Comparison of ENCODE assay signal across 29 cellular contexts in the genomic region with DNA sequence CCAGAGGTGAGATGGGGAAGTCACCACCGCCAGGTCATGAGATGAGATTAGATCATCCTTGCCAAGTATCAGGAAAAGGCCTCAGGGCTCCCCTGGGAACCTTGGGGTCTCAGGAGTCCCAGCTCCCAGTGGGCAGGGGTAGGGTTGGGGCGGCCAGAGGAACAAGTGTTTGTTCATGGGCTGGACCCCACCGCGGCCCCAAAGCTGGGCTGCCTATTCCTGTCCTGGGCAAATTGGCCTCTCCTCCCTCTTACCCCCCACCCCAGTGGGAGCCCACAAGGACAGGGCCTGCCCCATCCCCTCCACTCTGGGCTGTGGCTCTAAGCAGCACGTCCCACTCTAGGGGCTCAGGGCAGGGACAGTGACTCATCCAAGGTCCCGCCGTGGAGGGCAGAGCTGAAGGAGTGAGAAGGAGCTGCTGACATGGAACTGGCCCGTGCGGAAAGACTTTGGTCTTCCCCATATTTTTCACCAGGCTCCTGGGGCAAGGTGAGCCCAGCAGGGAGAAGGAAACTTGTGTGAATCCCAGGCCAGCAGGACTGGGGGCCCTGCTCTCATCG. TPM values are rescaled to one million over a fixed set of nuclear protein-coding genes. Genes with fewer than 3 reads are reported as not detected.
DNase-seq lines count a peak whose midpoint lies in the region; ATAC-seq and TF ChIP-seq lines count a peak whose summit lies in the region.
"Had no signal": no experiment of that assay in that cellular context is flagged by ENCODE, and none has a peak within 500 bp of the region (broad histone marks: within the 10 kb centered on the region; RNA-seq: fewer than 3 reads in every experiment).

No MANE protein-coding gene starts in this region.

- dilution Hi-C loops in IMR-90 (cut with HindIII; ENCODE audit: low sequenced_read_pairs, unreplicated experiment): no loop called here

- H4K8ac ChIP-seq in IMR-90 (ENCODE audit: low read depth in 2 of 2, low read length in 2 of 2) (no peak overlapping the region), neuronal stem cell (ENCODE audit: low read depth, low read length) (no peak overlapping the region)

- H3K27ac ChIP-seq in IMR-90 (ENCODE audit: insufficient read depth, low read length) (no peak overlapping the region), RWPE2 (ENCODE audit: poor library complexity, severe bottlenecking) (no peak overlapping the region), neuronal stem cell (replicated peaks; ENCODE audit: low read length) (no peak overlapping the region)
- H3K27ac ChIP-seq: colonic mucosa, upper lobe of left lung had no signal

- H3K36me3 Mint-ChIP-seq in activated T-helper 1 cell treated with anti-CD3 and anti-CD28 coated beads, Interleukin-12 subunit alpha, Interleukin-12 subunit beta, Interleukin-2, Interleukin-4 antibody, amounts not matched to agents 30 ng/mL and 10 ng/mL and 1 ng/mL, durations not matched to agents 14 hours and 24 hours and 36 hours (ENCODE audit: low read depth): peaks cover 2% of the 10 kb centered on the region
- H3K36me3 Mint-ChIP-seq: activated CD8-positive, alpha-beta memory T cell treated with anti-CD3 and anti-CD28 coated beads, Interleukin-2, amount 10 ng/mL, durations not matched to agents 7 days and 5 days; immature natural killer cell; natural killer cell had no signal

- intact Hi-C loops in IMR-90 (cut with micrococcal nuclease): loop anchor here (2.0 kb wide), 1 partner anchor 77 kb away; the partner anchor contains the start of gene RNF126
- intact Hi-C loops in activated T-helper 1 cell treated with anti-CD3 and anti-CD28 coated beads, Interleukin-12 subunit alpha, Interleukin-12 subunit beta, Interleukin-2, Interleukin-4 antibody, amounts not matched to agents 30 ng/mL and 10 ng/mL and 1 ng/mL, durations not matched to agents 14 hours and 24 hours and 36 hours (cut with micrococcal nuclease): loop anchor here (5.0 kb wide), 2 partner anchors 47 to 147 kb away; partner anchors contain the start of gene POLRMT

- H2BK120ac ChIP-seq in IMR-90 (ENCODE audit: low read depth, low read length) (no peak overlapping the region), neuronal stem cell (ENCODE audit: low read depth, low read length) (no peak overlapping the region)

- peaks cover 41% of the 10 kb centered on the region for H4K20me1 ChIP-seq in IMR-90 (ENCODE audit: insufficient read depth, low read length)

- H3K79me1 ChIP-seq in IMR-90 (ENCODE audit: low read depth in 1 of 2, low read length in 2 of 2) (peaks cover 0 to 4% of the 10 kb centered on the region in 2 experiments; a peak in 1 of 4 replicates), neuronal stem cell (ENCODE audit: low read depth, low read length) (peaks cover 9% of the 10 kb centered on the region)

- H2AK5ac ChIP-seq in IMR-90 (ENCODE audit: low read depth, low read length) (no peak overlapping the region), neuronal stem cell (ENCODE audit: low read depth, low read length) (no peak overlapping the region)

- ATAC-seq in IMR-90 (ENCODE audit: low read depth): no peak
- ATAC-seq in RWPE2 (ENCODE audit: low read depth): 0 out of 3 replicates have a peak, but pooled peaks have one; percentile 4
- no peak for ATAC-seq in HG03520 (IDR thresholded peaks at IDR 0.05; ENCODE audit: unreplicated experiment)
- ATAC-seq: activated CD8-positive, alpha-beta memory T cell treated with anti-CD3 and anti-CD28 coated beads, Interleukin-2, amount 10 ng/mL, durations not matched to agents 7 days and 5 days; activated T-cell treated with anti-CD3 and anti-CD28 coated beads, Interleukin-2, amount 50 U/mL, for 4 hours; natural killer cell had no signal

- H3K9me3 ChIP-seq in IMR-90 (ENCODE audit: control insufficient read depth, insufficient read depth, low read length) (no peaks in the 10 kb centered on the region), RWPE2 (ENCODE audit: severe bottlenecking) (no peaks in the 10 kb centered on the region), neuronal stem cell (replicated peaks in 1 of 2; ENCODE audit: control insufficient read depth in 2 of 2, insufficient read depth in 1 of 2, low read depth in 1 of 2, low read length in 2 of 2) (no peaks in the 10 kb centered on the region)
- H3K9me3 ChIP-seq: colonic mucosa, HAP-1, mucosa of descending colon, SK-N-SH, upper lobe of left lung had no signal

- no peak overlapping the region for H3K4me3 Mint-ChIP-seq in activated T-helper 1 cell treated with anti-CD3 and anti-CD28 coated beads, Interleukin-12 subunit alpha, Interleukin-12 subunit beta, Interleukin-2, Interleukin-4 antibody, amounts not matched to agents 30 ng/mL and 10 ng/mL and 1 ng/mL, durations not matched to agents 14 hours and 24 hours and 36 hours
- H3K4me3 Mint-ChIP-seq: activated CD8-positive, alpha-beta memory T cell treated with anti-CD3 and anti-CD28 coated beads, Interleukin-2, amount 10 ng/mL, durations not matched to agents 7 days and 5 days; activated T-cell treated with anti-CD3 and anti-CD28 coated beads, Interleukin-2, amount 50 U/mL, for 4 hours; immature natural killer cell; natural killer cell had no signal

- H4K91ac ChIP-seq in IMR-90 (ENCODE audit: insufficient read depth, low read depth, low read length) (no peak overlapping the region), neuronal stem cell (ENCODE audit: low read depth, low read length, poor library complexity) (no peak overlapping the region)

- H3K4me1 ChIP-seq in IMR-90 (ENCODE audit: control insufficient read depth, insufficient read depth, low read length): peaks cover 7% of the 10 kb centered on the region
- H3K4me1 ChIP-seq in RWPE2 (ENCODE audit: insufficient read depth, poor library complexity, severe bottlenecking): no peaks in the 10 kb centered on the region
- H3K4me1 ChIP-seq in neuronal stem cell (ENCODE audit: control insufficient read depth in 2 of 2, insufficient read depth in 1 of 2, low read depth in 1 of 2, low read length in 2 of 2): peaks cover 5 to 6% of the 10 kb centered on the region in 2 donors

- H2AK9ac ChIP-seq in IMR-90 (replicated peaks; ENCODE audit: low read depth, low read length, poor library complexity): peak overlapping the region; percentile 65

- TF ChIP-seq POLR2A in IMR-90 (IDR thresholded peaks at IDR 0.05; ENCODE audit: low read depth, low read length): no peak

- H3K14ac ChIP-seq in IMR-90 (replicated peaks; ENCODE audit: low read depth, low read length) (no peak overlapping the region), neuronal stem cell (ENCODE audit: low read length) (no peak overlapping the region)

- H3K27ac Mint-ChIP-seq in activated T-helper 1 cell treated with anti-CD3 and anti-CD28 coated beads, Interleukin-12 subunit alpha, Interleukin-12 subunit beta, Interleukin-2, Interleukin-4 antibody, amounts not matched to agents 30 ng/mL and 10 ng/mL and 1 ng/mL, durations not matched to agents 14 hours and 24 hours and 36 hours: no peak overlapping the region
- H3K27ac Mint-ChIP-seq: activated CD8-positive, alpha-beta memory T cell treated with anti-CD3 and anti-CD28 coated beads, Interleukin-2, amount 10 ng/mL, durations not matched to agents 7 days and 5 days; immature natural killer cell; natural killer cell had no signal

- H2BK20ac ChIP-seq in IMR-90 (ENCODE audit: low read depth, low read length): no peak overlapping the region

- H3K4ac ChIP-seq in IMR-90 (ENCODE audit: low read depth, low read length) (no peak overlapping the region), neuronal stem cell (ENCODE audit: low read length) (no peak overlapping the region)

- no TSS peak for BruUV-seq in IMR-90 (replicated peaks; lab: Mats Ljungman, UMichigan)

- CTCF ChIA-PET in IMR-90 (lab: Yijun Ruan, JAX): no interaction called here

- no peak overlapping the region for H3K18ac ChIP-seq in IMR-90 (ENCODE audit: low read depth, low read length)
- H3K18ac ChIP-seq in neuronal stem cell (ENCODE audit: low read length): no peak overlapping the region

- no peak overlapping the region for H2BK5ac ChIP-seq in IMR-90 (ENCODE audit: low read depth, low read length, poor library complexity, severe bottlenecking)
- no peak overlapping the region for H2BK5ac ChIP-seq in neuronal stem cell (ENCODE audit: low read length)

- no peaks in the 10 kb centered on the region for H3K9me3 Mint-ChIP-seq in activated T-helper 1 cell treated with anti-CD3 and anti-CD28 coated beads, Interleukin-12 subunit alpha, Interleukin-12 subunit beta, Interleukin-2, Interleukin-4 antibody, amounts not matched to agents 30 ng/mL and 10 ng/mL and 1 ng/mL, durations not matched to agents 14 hours and 24 hours and 36 hours
- H3K9me3 Mint-ChIP-seq: activated T-cell treated with anti-CD3 and anti-CD28 coated beads, Interleukin-2, amount 50 U/mL, for 4 hours; immature natural killer cell; natural killer cell had no signal

- H4K5ac ChIP-seq in IMR-90 (ENCODE audit: low read depth, low read length): no peak overlapping the region

- H3K36me3 ChIP-seq in IMR-90 (ENCODE audit: control insufficient read depth, insufficient read depth, low read length) (peaks cover 17% of the 10 kb centered on the region; the same call in 1 of the 2 replicates), RWPE2 (ENCODE audit: low read depth) (peaks cover 17% of the 10 kb centered on the region), neuronal stem cell (replicated peaks in 1 of 2; ENCODE audit: control insufficient read depth in 2 of 2, insufficient read depth in 2 of 2, low read length in 2 of 2) (peaks cover 18 to 25% of the 10 kb centered on the region in 2 donors)

- H2BK15ac ChIP-seq in IMR-90 (ENCODE audit: low read depth, low read length) (no peak overlapping the region), neuronal stem cell (ENCODE audit: low read length) (no peak overlapping the region)

- no peaks in the 10 kb centered on the region for H3K9me1 ChIP-seq in IMR-90 (ENCODE audit: insufficient read depth, low read length)

- TF ChIP-seq RAD21 in IMR-90 (IDR thresholded peaks at IDR 0.05; ENCODE audit: low read length): no peak

- H3K4me3 ChIP-seq in IMR-90 (ENCODE audit: insufficient read depth, low read depth, low read length): no peak overlapping the region
- H3K4me3 ChIP-seq in RWPE2 (ENCODE audit: severe bottlenecking): no peak overlapping the region
- no peak overlapping the region for H3K4me3 ChIP-seq in neuronal stem cell (ENCODE audit: low read length in 2 of 2)
- H3K4me3 ChIP-seq: colonic mucosa, HAP-1, mucosa of descending colon, upper lobe of left lung had no signal

- no peak overlapping the region for H3K9ac ChIP-seq in IMR-90 (ENCODE audit: low read depth, low read length)
- H3K9ac ChIP-seq in neuronal stem cell (ENCODE audit: low read depth, low read length, poor library complexity): no peak overlapping the region
- H3K9ac ChIP-seq: SK-N-SH had no signal

- H3K4me2 ChIP-seq in IMR-90 (ENCODE audit: low read depth, low read length) (no peak overlapping the region), neuronal stem cell (ENCODE audit: insufficient read depth, low read length, poor library complexity, severe bottlenecking) (no peak overlapping the region)
- H3K4me2 ChIP-seq: SK-N-SH had no signal

- H3K56ac ChIP-seq in IMR-90 (ENCODE audit: extremely low read depth, insufficient read depth, low read length): no peak overlapping the region

- in situ Hi-C loops in IMR-90 (cut with MboI; ENCODE audit: low sequenced_read_pairs): loop anchor here (5.0 kb wide), 1 partner anchor 147 kb away; no protein-coding TSS in a partner anchor

- H3K27me3 ChIP-seq in IMR-90 (ENCODE audit: control insufficient read depth, insufficient read depth, low read length) (peaks cover 6% of the 10 kb centered on the region), RWPE2 (ENCODE audit: insufficient read depth, poor library complexity, severe bottlenecking) (peaks cover 16% of the 10 kb centered on the region), neuronal stem cell (ENCODE audit: control insufficient read depth in 3 of 3, insufficient read depth in 3 of 3, low read depth in 1 of 3, low read length in 3 of 3) (peaks cover 18 to 24% (median 19%) of the 10 kb centered on the region in 3 experiments)

- H3K23ac ChIP-seq in IMR-90 (ENCODE audit: low read depth, low read length) (no peak overlapping the region), neuronal stem cell (ENCODE audit: low read depth, low read length, poor library complexity) (peak overlapping the region; percentile 78)

- DNase-seq in IMR-90 (no peak), RWPE2 (ENCODE audit: low spot score) (no peak), neuronal stem cell (ENCODE audit: low spot score) (no peak)
- no peak for DNase-seq in activated T-helper 1 cell treated with anti-CD3 and anti-CD28 coated beads, Interleukin-12 subunit alpha, Interleukin-12 subunit beta, Interleukin-2, Interleukin-4 antibody, amounts not matched to agents 30 ng/mL and 10 ng/mL and 1 ng/mL, durations not matched to agents 14 hours and 24 hours and 36 hours (ENCODE audit: low spot score)
- DNase-seq: activated CD4-positive, CD25-positive, alpha-beta regulatory T cell; activated CD8-positive, alpha-beta memory T cell treated with anti-CD3 and anti-CD28 coated beads, Interleukin-2, amount 10 ng/mL, durations not matched to agents 7 days and 5 days; activated T-cell treated with anti-CD3 and anti-CD28 coated beads, Interleukin-2, amount 50 U/mL, for 4 hours; C1 segment of cervical spinal cord; colonic mucosa; effector memory CD4-positive, alpha-beta T cell; immature natural killer cell; Kasumi-1; left cardiac atrium; mucosa of descending colon; natural killer cell; NCI-H1092; NCI-H1694 treated with DMSO at 0.1 percent for 48 hours; SK-N-SH; stimulated activated CD4-positive, alpha-beta T cell treated with anti-CD3 and anti-CD28 coated beads, Interleukin-4, amount 100 ng/mL, for 24 hours had no signal

- no peak overlapping the region for H2BK12ac ChIP-seq in neuronal stem cell (ENCODE audit: low read length)

- POLR2A ChIA-PET in IMR-90 (lab: Charles Lee; ENCODE audit: unreplicated experiment): no interaction called here

- no peaks in the 10 kb centered on the region for H3K4me1 Mint-ChIP-seq in activated T-helper 1 cell treated with anti-CD3 and anti-CD28 coated beads, Interleukin-12 subunit alpha, Interleukin-12 subunit beta, Interleukin-2, Interleukin-4 antibody, amounts not matched to agents 30 ng/mL and 10 ng/mL and 1 ng/mL, durations not matched to agents 14 hours and 24 hours and 36 hours (ENCODE audit: low read depth)

- no peak overlapping the region for H2AFZ ChIP-seq in IMR-90 (replicated peaks; ENCODE audit: low read length, poor library complexity)
- no peak overlapping the region for H2AFZ ChIP-seq in neuronal stem cell (ENCODE audit: low read length)

- H3K27me3 Mint-ChIP-seq in activated T-helper 1 cell treated with anti-CD3 and anti-CD28 coated beads, Interleukin-12 subunit alpha, Interleukin-12 subunit beta, Interleukin-2, Interleukin-4 antibody, amounts not matched to agents 30 ng/mL and 10 ng/mL and 1 ng/mL, durations not matched to agents 14 hours and 24 hours and 36 hours (ENCODE audit: insufficient read depth): peaks cover 10% of the 10 kb centered on the region

- 90% methylated on average over 2 of the region's 10 CpGs; no CpG with 5 or more reads in 1 of the 2 experiments for whole genome bisulfite sequencing in IMR-90 (ENCODE audit: extremely low coverage in 2 of 2, insufficient read length in 1 of 2), 2 experiments
- WGBS in neuronal stem cell (ENCODE audit: extremely low coverage in 2 of 2, insufficient read length in 2 of 2, insufficient replicate concordance in 1 of 2), 2 donors: no CpG with 5 or more reads among the region's 10 CpGs

- TF ChIP-seq CTCF in IMR-90 (conservative IDR thresholded peaks at IDR 0.05; ENCODE audit: low read depth, low read length): no peak
- no peak for TF ChIP-seq CTCF in RWPE2 (IDR thresholded peaks at IDR 0.05; ENCODE audit: poor library complexity, severe bottlenecking)

RNA-seq across cellular contexts. Expression of gene HCN2, which starts 4.0 kb away (rescaled TPM):
- total RNA-seq in IMR-90 (2012; rRNA removed): 0.56 and 0.72 TPM in 2 replicates
- polyA plus RNA-seq in IMR-90 (2012; rRNA removed): 2.0 and 2.6 TPM in 2 replicates
- polyA plus RNA-seq in IMR-90 (2012; cell fraction: cytosol; rRNA removed): 1.5 and 5.2 TPM in 2 replicates
- polyA plus RNA-seq in IMR-90 (2012; cell fraction: nucleus; rRNA removed; ENCODE audit: low replicate concordance): 1.3 and 4.0 TPM in 2 replicates
- 0.10 TPM for polyA plus RNA-seq in neuronal stem cell (2013, experiment 1 of 2)
- 0.10 TPM for polyA plus RNA-seq in neuronal stem cell (2013, experiment 2 of 2)
- 1.1 and 1.2 TPM in 2 replicates for total RNA-seq in activated T-helper 1 cell treated with anti-CD3 and anti-CD28 coated beads, Interleukin-12 subunit alpha, Interleukin-12 subunit beta, Interleukin-2, Interleukin-4 antibody, amounts not matched to agents 30 ng/mL and 10 ng/mL and 1 ng/mL, durations not matched to agents 14 hours and 24 hours and 36 hours
- total RNA-seq: epithelial cell of proximal tubule had no signal
- polyA plus RNA-seq: immature natural killer cell had no signal

RNA-seq across cellular contexts. Expression of gene BSG, which starts 13.2 kb away (rescaled TPM):
- total RNA-seq in IMR-90 (2012; rRNA removed): 129 and 130 TPM in 2 replicates
- polyA plus RNA-seq in IMR-90 (2012; rRNA removed): 698 and 994 TPM in 2 replicates
- polyA plus RNA-seq in IMR-90 (2012; cell fraction: cytosol; rRNA removed): 596 and 943 TPM in 2 replicates
- 294 and 438 TPM in 2 replicates for polyA plus RNA-seq in IMR-90 (2012; cell fraction: nucleus; rRNA removed; ENCODE audit: low replicate concordance)
- 596 TPM for polyA plus RNA-seq in neuronal stem cell (2013, experiment 1 of 2)
- polyA plus RNA-seq in neuronal stem cell (2013, experiment 2 of 2): 585 TPM
- total RNA-seq in activated T-helper 1 cell treated with anti-CD3 and anti-CD28 coated beads, Interleukin-12 subunit alpha, Interleukin-12 subunit beta, Interleukin-2, Interleukin-4 antibody, amounts not matched to agents 30 ng/mL and 10 ng/mL and 1 ng/mL, durations not matched to agents 14 hours and 24 hours and 36 hours: 307 and 308 TPM in 2 replicates

RNA-seq across cellular contexts. Expression of gene GZMM, which starts 41.8 kb away (rescaled TPM):
- total RNA-seq in IMR-90 (2012; rRNA removed): not detected in 2 replicates
- polyA plus RNA-seq in IMR-90 (2012; rRNA removed): 0.11 and 0.24 TPM in 2 replicates
- polyA plus RNA-seq in IMR-90 (2012; cell fraction: cytosol; rRNA removed): 0.23 and 0.81 TPM in 2 replicates
- 0.11 and 0.50 TPM in 2 replicates for polyA plus RNA-seq in IMR-90 (2012; cell fraction: nucleus; rRNA removed; ENCODE audit: low replicate concordance)
- 0.04 TPM for polyA plus RNA-seq in neuronal stem cell (2013, experiment 1 of 2)
- polyA plus RNA-seq in neuronal stem cell (2013, experiment 2 of 2): 0.06 TPM
- 52.7 and 55.6 TPM in 2 replicates for total RNA-seq in activated T-helper 1 cell treated with anti-CD3 and anti-CD28 coated beads, Interleukin-12 subunit alpha, Interleukin-12 subunit beta, Interleukin-2, Interleukin-4 antibody, amounts not matched to agents 30 ng/mL and 10 ng/mL and 1 ng/mL, durations not matched to agents 14 hours and 24 hours and 36 hours
- total RNA-seq: epithelial cell of proximal tubule, lung microvascular endothelial cell, NCI-H460, pulmonary artery endothelial cell had no signal
- polyA plus RNA-seq: SK-N-SH had no signal

RNA-seq across cellular contexts. Expression of gene POLRMT, which starts 47.7 kb away (rescaled TPM):
- total RNA-seq in IMR-90 (2012; rRNA removed): 9.9 and 10.3 TPM in 2 replicates
- polyA plus RNA-seq in IMR-90 (2012; rRNA removed): 29.6 and 44.6 TPM in 2 replicates
- polyA plus RNA-seq in IMR-90 (2012; cell fraction: cytosol; rRNA removed): 13.8 and 22.8 TPM in 2 replicates
- polyA plus RNA-seq in IMR-90 (2012; cell fraction: nucleus; rRNA removed; ENCODE audit: low replicate concordance): 96.1 and 272 TPM in 2 replicates
- polyA plus RNA-seq in neuronal stem cell (2013, experiment 1 of 2): 50.0 TPM
- polyA plus RNA-seq in neuronal stem cell (2013, experiment 2 of 2): 45.6 TPM
- 103 and 104 TPM in 2 replicates for total RNA-seq in activated T-helper 1 cell treated with anti-CD3 and anti-CD28 coated beads, Interleukin-12 subunit alpha, Interleukin-12 subunit beta, Interleukin-2, Interleukin-4 antibody, amounts not matched to agents 30 ng/mL and 10 ng/mL and 1 ng/mL, durations not matched to agents 14 hours and 24 hours and 36 hours

RNA-seq across cellular contexts. Expression of gene FGF22, which starts 54.0 kb away (rescaled TPM):
- not detected in 2 replicates for total RNA-seq in IMR-90 (2012; rRNA removed)
- 0.14 and 0.24 TPM in 2 replicates for polyA plus RNA-seq in IMR-90 (2012; rRNA removed)
- polyA plus RNA-seq in IMR-90 (2012; cell fraction: cytosol; rRNA removed): 0.21 and 0.22 TPM in 2 replicates
- 0.40 and 2.1 TPM in 2 replicates for polyA plus RNA-seq in IMR-90 (2012; cell fraction: nucleus; rRNA removed; ENCODE audit: low replicate concordance)
- polyA plus RNA-seq in neuronal stem cell (2013, experiment 1 of 2): 0.78 TPM
- polyA plus RNA-seq in neuronal stem cell (2013, experiment 2 of 2): 0.66 TPM
- total RNA-seq in activated T-helper 1 cell treated with anti-CD3 and anti-CD28 coated beads, Interleukin-12 subunit alpha, Interleukin-12 subunit beta, Interleukin-2, Interleukin-4 antibody, amounts not matched to agents 30 ng/mL and 10 ng/mL and 1 ng/mL, durations not matched to agents 14 hours and 24 hours and 36 hours: not detected in 2 replicates
- total RNA-seq: activated CD8-positive, alpha-beta memory T cell treated with anti-CD3 and anti-CD28 coated beads, Interleukin-2, amount 10 ng/mL, durations not matched to agents 7 days and 5 days; activated T-cell treated with anti-CD3 and anti-CD28 coated beads, Interleukin-2, amount 50 U/mL, for 4 hours; cardiac septum; colonic mucosa; epithelial cell of proximal tubule; G401; lung microvascular endothelial cell; NCI-H460; T-helper 1 cell treated with Interleukin-12 subunit alpha and Interleukin-12 subunit beta and Interleukin-4 antibody, amounts not matched to agents 30 ng/mL and 1 ng/mL, for 36 hours had no signal

Comparison
In these comparisons a context has a peak if more than half of its experiments do, and no peak if none do; other contexts are left out.
1. RNA of gene GZMM, which starts 41.8 kb away (total RNA-seq): 52.7 to 55.6 TPM in activated T-helper 1 cell treated with anti-CD3 and anti-CD28 coated beads, Interleukin-12 subunit alpha, Interleukin-12 subunit beta, Interleukin-2, Interleukin-4 antibody, amounts not matched to agents 30 ng/mL and 10 ng/mL and 1 ng/mL, durations not matched to agents 14 hours and 24 hours and 36 hours; not detected in IMR-90; every median in the first group is over 10 times any median in the second.